ENCODE assay signal across 3 cellular contexts in the genomic region with DNA sequence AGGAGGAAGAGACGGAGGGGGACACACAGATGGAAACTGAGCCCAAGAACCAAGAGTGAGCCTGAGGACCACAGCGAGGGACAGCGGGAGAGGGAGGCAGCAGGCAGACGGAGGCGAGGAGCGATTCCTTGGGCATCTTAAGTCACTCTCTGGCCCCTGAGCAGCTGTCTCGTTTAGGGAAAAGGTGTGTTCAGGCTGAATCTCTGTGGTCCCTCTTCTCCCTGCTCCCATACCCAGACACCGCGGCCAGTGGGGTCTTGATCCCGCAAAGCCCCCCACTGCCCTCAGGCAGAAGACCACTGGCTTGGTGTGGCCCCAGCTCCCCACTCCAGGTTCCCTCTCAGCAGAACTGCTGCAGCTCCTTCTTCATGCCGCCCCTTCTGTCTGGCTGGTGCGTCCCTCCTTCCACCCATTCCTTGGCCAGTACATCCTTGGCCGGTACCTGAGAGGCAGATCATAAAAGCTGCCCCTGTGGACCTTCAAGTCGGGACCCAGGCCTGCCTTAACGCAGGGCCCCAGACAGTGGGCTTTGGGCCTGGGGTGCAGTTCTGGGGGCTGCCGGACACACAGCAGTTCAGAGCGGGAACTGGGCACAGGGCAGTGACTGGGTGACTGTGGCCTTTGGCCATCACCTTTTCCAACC.
TF ChIP-seq lines count a peak whose summit lies in the region.

No MANE protein-coding gene starts in this region.

TF ChIP-seq in HEK293, 187 proteins besides CTCF, POLR2A, EP300 and RAD21 (continues in another document):
- TF ChIP-seq ZNF747 (tag by site-specific recombination; IDR thresholded peaks at IDR 0.05) (no peak), ZNF514 (tag by site-specific recombination; IDR thresholded peaks at IDR 0.05) (no peak), IKZF3 (tag by site-specific recombination; IDR thresholded peaks at IDR 0.05) (no peak), GFI1B (tag by site-specific recombination; IDR thresholded peaks at IDR 0.05) (no peak), ZNF184 (tag by site-specific recombination; IDR thresholded peaks at IDR 0.05) (no peak), ZNF138 (tag by site-specific recombination; IDR thresholded peaks at IDR 0.05; ENCODE audit: borderline replicate concordance) (no peak), ZSCAN23 (tag by site-specific recombination; IDR thresholded peaks at IDR 0.05) (no peak), ZIC2 (tag by site-specific recombination; IDR thresholded peaks at IDR 0.05) (0 out of 2 replicates have a peak, but pooled peaks have one; percentile 4), ZNF48 (tag by site-specific recombination; IDR thresholded peaks at IDR 0.05) (no peak), ZBTB21 (tag by site-specific recombination; IDR thresholded peaks at IDR 0.05) (no peak), ZBTB20 (tag by site-specific recombination; IDR thresholded peaks at IDR 0.05) (no peak), ZBTB48 (tag by site-specific recombination; IDR thresholded peaks at IDR 0.05) (peak; percentile 74; the same call in 1 of the 2 replicates)
- TF ChIP-seq, protein P1, sequence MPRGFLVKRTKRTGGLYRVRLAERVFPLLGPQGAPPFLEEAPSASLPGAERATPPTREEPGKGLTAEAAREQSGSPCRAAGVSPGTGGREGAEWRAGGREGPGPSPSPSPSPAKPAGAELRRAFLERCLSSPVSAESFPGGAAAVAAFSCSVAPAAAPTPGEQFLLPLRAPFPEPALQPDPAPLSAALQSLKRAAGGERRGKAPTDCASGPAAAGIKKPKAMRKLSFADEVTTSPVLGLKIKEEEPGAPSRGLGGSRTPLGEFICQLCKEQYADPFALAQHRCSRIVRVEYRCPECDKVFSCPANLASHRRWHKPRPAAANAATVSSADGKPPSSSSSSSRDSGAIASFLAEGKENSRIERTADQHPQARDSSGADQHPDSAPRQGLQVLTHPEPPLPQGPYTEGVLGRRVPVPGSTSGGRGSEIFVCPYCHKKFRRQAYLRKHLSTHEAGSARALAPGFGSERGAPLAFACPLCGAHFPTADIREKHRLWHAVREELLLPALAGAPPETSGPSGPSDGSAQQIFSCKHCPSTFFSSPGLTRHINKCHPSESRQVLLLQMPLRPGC (tag by site-specific recombination; IDR thresholded peaks at IDR 0.05), result no peak
- TF ChIP-seq, protein P2, sequence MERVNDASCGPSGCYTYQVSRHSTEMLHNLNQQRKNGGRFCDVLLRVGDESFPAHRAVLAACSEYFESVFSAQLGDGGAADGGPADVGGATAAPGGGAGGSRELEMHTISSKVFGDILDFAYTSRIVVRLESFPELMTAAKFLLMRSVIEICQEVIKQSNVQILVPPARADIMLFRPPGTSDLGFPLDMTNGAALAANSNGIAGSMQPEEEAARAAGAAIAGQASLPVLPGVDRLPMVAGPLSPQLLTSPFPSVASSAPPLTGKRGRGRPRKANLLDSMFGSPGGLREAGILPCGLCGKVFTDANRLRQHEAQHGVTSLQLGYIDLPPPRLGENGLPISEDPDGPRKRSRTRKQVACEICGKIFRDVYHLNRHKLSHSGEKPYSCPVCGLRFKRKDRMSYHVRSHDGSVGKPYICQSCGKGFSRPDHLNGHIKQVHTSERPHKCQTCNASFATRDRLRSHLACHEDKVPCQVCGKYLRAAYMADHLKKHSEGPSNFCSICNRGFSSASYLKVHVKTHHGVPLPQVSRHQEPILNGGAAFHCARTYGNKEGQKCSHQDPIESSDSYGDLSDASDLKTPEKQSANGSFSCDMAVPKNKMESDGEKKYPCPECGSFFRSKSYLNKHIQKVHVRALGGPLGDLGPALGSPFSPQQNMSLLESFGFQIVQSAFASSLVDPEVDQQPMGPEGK (tag by site-specific recombination; IDR thresholded peaks at IDR 0.05), result 0 out of 2 replicates have a peak, but pooled peaks have one; percentile 7

TF ChIP-seq in K562, 482 proteins besides CTCF, POLR2A, EP300 and RAD21:
- no peak for TF ChIP-seq GTF2E2 (tag; IDR thresholded peaks at IDR 0.05)
- TF ChIP-seq, protein P3, sequence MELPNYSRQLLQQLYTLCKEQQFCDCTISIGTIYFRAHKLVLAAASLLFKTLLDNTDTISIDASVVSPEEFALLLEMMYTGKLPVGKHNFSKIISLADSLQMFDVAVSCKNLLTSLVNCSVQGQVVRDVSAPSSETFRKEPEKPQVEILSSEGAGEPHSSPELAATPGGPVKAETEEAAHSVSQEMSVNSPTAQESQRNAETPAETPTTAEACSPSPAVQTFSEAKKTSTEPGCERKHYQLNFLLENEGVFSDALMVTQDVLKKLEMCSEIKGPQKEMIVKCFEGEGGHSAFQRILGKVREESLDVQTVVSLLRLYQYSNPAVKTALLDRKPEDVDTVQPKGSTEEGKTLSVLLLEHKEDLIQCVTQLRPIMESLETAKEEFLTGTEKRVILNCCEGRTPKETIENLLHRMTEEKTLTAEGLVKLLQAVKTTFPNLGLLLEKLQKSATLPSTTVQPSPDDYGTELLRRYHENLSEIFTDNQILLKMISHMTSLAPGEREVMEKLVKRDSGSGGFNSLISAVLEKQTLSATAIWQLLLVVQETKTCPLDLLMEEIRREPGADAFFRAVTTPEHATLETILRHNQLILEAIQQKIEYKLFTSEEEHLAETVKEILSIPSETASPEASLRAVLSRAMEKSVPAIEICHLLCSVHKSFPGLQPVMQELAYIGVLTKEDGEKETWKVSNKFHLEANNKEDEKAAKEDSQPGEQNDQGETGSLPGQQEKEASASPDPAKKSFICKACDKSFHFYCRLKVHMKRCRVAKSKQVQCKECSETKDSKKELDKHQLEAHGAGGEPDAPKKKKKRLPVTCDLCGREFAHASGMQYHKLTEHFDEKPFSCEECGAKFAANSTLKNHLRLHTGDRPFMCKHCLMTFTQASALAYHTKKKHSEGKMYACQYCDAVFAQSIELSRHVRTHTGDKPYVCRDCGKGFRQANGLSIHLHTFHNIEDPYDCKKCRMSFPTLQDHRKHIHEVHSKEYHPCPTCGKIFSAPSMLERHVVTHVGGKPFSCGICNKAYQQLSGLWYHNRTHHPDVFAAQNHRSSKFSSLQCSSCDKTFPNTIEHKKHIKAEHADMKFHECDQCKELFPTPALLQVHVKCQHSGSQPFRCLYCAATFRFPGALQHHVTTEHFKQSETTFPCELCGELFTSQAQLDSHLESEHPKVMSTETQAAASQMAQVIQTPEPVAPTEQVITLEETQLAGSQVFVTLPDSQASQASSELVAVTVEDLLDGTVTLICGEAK (IDR thresholded peaks at IDR 0.05), result no peak
- TF ChIP-seq, protein P3 (CRISPR knock-in tag; IDR thresholded peaks at IDR 0.05), result no peak
- TF ChIP-seq TCF3 (CRISPR knock-in tag; IDR thresholded peaks at IDR 0.05), result no peak
- no peak for TF ChIP-seq RBM25 (IDR thresholded peaks at IDR 0.05; ENCODE audit: low read depth, low read length, severe bottlenecking)
- TF ChIP-seq, protein P4, sequence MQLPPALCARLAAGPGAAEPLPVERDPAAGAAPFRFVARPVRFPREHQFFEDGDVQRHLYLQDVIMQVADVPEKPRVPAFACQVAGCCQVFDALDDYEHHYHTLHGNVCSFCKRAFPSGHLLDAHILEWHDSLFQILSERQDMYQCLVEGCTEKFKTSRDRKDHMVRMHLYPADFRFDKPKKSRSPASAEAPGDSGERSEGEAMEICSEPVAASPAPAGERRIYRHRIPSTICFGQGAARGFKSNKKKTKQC (CRISPR knock-in tag; IDR thresholded peaks at IDR 0.05), result no peak

TF ChIP-seq in liver, 16 proteins besides CTCF, POLR2A, EP300 and RAD21:
- TF ChIP-seq, protein P5, sequence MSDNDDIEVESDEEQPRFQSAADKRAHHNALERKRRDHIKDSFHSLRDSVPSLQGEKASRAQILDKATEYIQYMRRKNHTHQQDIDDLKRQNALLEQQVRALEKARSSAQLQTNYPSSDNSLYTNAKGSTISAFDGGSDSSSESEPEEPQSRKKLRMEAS (IDR thresholded peaks at IDR 0.05), result no peak
- TF ChIP-seq GABPA (IDR thresholded peaks at IDR 0.05 in 1 of 2, conservative IDR thresholded peaks at IDR 0.05 in 1 of 2), result no peak
- no peak for TF ChIP-seq FOXA2 (IDR thresholded peaks at IDR 0.05)
TF ChIP-seq in liver: peak in this region for 0.
